9 cellular contexts compared by ENCODE assay signal in genomic region chr17:44122825-44123355, GRCh38. TPM values are rescaled to one million over a fixed set of nuclear protein-coding genes. Genes with fewer than 3 reads are reported as not detected.
DNase-seq lines count a peak whose midpoint lies in the region; ATAC-seq and TF ChIP-seq lines count a peak whose summit lies in the region.
"Had no signal": no experiment of that assay in that cellular context is flagged by ENCODE, and none has a peak within 500 bp of the region (broad histone marks: within the 10 kb centered on the region; RNA-seq: fewer than 3 reads in every experiment).

No MANE protein-coding gene starts in this region.

- peaks cover 27% of the 10 kb centered on the region for H3K4me1 ChIP-seq in cardiac muscle cell (ENCODE audit: low read depth)
- peaks cover 28% of the 10 kb centered on the region; the same call in 1 of the 2 replicates for H3K4me1 ChIP-seq in iPS-20b (ENCODE audit: insufficient read depth, low read length)

- H3K36me3 ChIP-seq in cardiac muscle cell: no peaks in the 10 kb centered on the region
- H3K36me3 ChIP-seq in iPS-20b (ENCODE audit: insufficient read depth, low read depth, low read length): no peaks in the 10 kb centered on the region

- peak overlapping the region; percentile 61 for H3K27ac Mint-ChIP-seq in activated naive CD4-positive, alpha-beta T cell treated with anti-CD3 and anti-CD28 coated beads for 36 hours
- peak overlapping the region; percentile 92 for H3K27ac Mint-ChIP-seq in stimulated activated naive B cell treated with anti-CD40 and anti-IgM and Interleukin-4, amounts not matched to agents 10 μg/mL and 1 μg/mL and 100 μg/mL, for 72 hours

- CTCF ChIA-PET in activated naive CD4-positive, alpha-beta T cell treated with anti-CD3 and anti-CD28 coated beads for 36 hours (lab: Charles Lee): interaction anchor here (0.5 to 1.3 kb wide), 11 partner anchors 15 to 129 kb away, joined by 3 to 5 read pairs (median 4); partner anchors contain the start of gene TMEM101

- H3K27me3 Mint-ChIP-seq in activated naive CD4-positive, alpha-beta T cell treated with anti-CD3 and anti-CD28 coated beads for 36 hours (ENCODE audit: low read depth): no peaks in the 10 kb centered on the region
- H3K27me3 Mint-ChIP-seq in stimulated activated naive B cell treated with anti-CD40 and anti-IgM and Interleukin-4, amounts not matched to agents 10 μg/mL and 1 μg/mL and 100 μg/mL, for 72 hours: no peaks in the 10 kb centered on the region

- H3K4me3 ChIP-seq in cardiac muscle cell: peak overlapping the region; percentile 98
- H3K4me3 ChIP-seq in iPS-20b (ENCODE audit: low read length): peak overlapping the region; percentile 96

- H3K9me3 ChIP-seq in cardiac muscle cell (ENCODE audit: low read depth): no peaks in the 10 kb centered on the region
- no peaks in the 10 kb centered on the region for H3K9me3 ChIP-seq in iPS-20b (ENCODE audit: insufficient read depth, low read depth, low read length)

- no peaks in the 10 kb centered on the region for H3K9me3 Mint-ChIP-seq in activated naive CD4-positive, alpha-beta T cell treated with anti-CD3 and anti-CD28 coated beads for 36 hours
- H3K9me3 Mint-ChIP-seq in stimulated activated naive B cell treated with anti-CD40 and anti-IgM and Interleukin-4, amounts not matched to agents 10 μg/mL and 1 μg/mL and 100 μg/mL, for 72 hours: no peaks in the 10 kb centered on the region

- peak overlapping the region; percentile 96 for H3K4me3 Mint-ChIP-seq in activated naive CD4-positive, alpha-beta T cell treated with anti-CD3 and anti-CD28 coated beads for 36 hours
- peak overlapping the region; percentile 89 to 93 for H3K4me3 Mint-ChIP-seq in stimulated activated naive B cell treated with anti-CD40 and anti-IgM and Interleukin-4, amounts not matched to agents 10 μg/mL and 1 μg/mL and 100 μg/mL, for 72 hours

- peaks cover 32% of the 10 kb centered on the region for H3K4me1 Mint-ChIP-seq in activated naive CD4-positive, alpha-beta T cell treated with anti-CD3 and anti-CD28 coated beads for 36 hours (ENCODE audit: low read depth)
- H3K4me1 Mint-ChIP-seq in stimulated activated naive B cell treated with anti-CD40 and anti-IgM and Interleukin-4, amounts not matched to agents 10 μg/mL and 1 μg/mL and 100 μg/mL, for 72 hours: peaks cover 27 to 53% of the 10 kb centered on the region in 2 donors

- H3K27me3 ChIP-seq in cardiac muscle cell (no peaks in the 10 kb centered on the region), iPS-20b (ENCODE audit: insufficient read depth, low read length) (peaks cover 5% of the 10 kb centered on the region; the same call in 1 of the 2 replicates)

- peak overlapping the region; percentile 90 for H3K9ac ChIP-seq in iPS-20b (ENCODE audit: low read depth, low read length)

- no peaks in the 10 kb centered on the region for H3K36me3 Mint-ChIP-seq in activated naive CD4-positive, alpha-beta T cell treated with anti-CD3 and anti-CD28 coated beads for 36 hours (ENCODE audit: low read depth)
- no peaks in the 10 kb centered on the region for H3K36me3 Mint-ChIP-seq in stimulated activated naive B cell treated with anti-CD40 and anti-IgM and Interleukin-4, amounts not matched to agents 10 μg/mL and 1 μg/mL and 100 μg/mL, for 72 hours

- intact Hi-C loops in left ventricle myocardium superior (cut with micrococcal nuclease): loop anchor here (10.0 kb wide), 1 partner anchor 58 kb away; the partner anchor contains the start of gene LSM12
- intact Hi-C loops in activated naive CD4-positive, alpha-beta T cell treated with anti-CD3 and anti-CD28 coated beads for 36 hours (cut with micrococcal nuclease): loop anchor here (1.0 to 5.0 kb wide), 5 partner anchors 18 to 229 kb away; partner anchors contain the start of genes G6PC3, HROB and TMUB2

- ATAC-seq in left ventricle myocardium superior: no peak
- ATAC-seq in HG03439 (IDR thresholded peaks at IDR 0.05; ENCODE audit: unreplicated experiment): peak; percentile 28
- peak; percentile 15 to 19 for ATAC-seq in stimulated activated naive B cell treated with anti-CD40 and anti-IgM and Interleukin-4, amounts not matched to agents 10 μg/mL and 1 μg/mL and 100 μg/mL, for 72 hours (replicated peaks)

- DNase-seq in cardiac muscle cell (ENCODE audit: low read depth in 1 of 2, low spot score in 1 of 2): no peak
- DNase-seq in left ventricle myocardium superior: no peak
- no peak for DNase-seq in activated naive CD4-positive, alpha-beta T cell treated with anti-CD3 and anti-CD28 coated beads for 36 hours
- peak; percentile 18 for DNase-seq in stimulated activated naive B cell treated with anti-CD40 and anti-IgM and Interleukin-4, amounts not matched to agents 10 μg/mL and 1 μg/mL and 100 μg/mL, for 72 hours
- no peak for DNase-seq in DMS79 (lab: John Stamatoyannopoulos, UW)
- DNase-seq in NCI-H1417 treated with DMSO at 0.1 percent for 48 hours (lab: John Stamatoyannopoulos, UW): no peak

- TF ChIP-seq CTCF in cardiac muscle cell (IDR thresholded peaks at IDR 0.05; ENCODE audit: low read depth, low read length): no peak

- H3K27ac ChIP-seq in cardiac muscle cell: peak overlapping the region; percentile 69
- no peak overlapping the region for H3K27ac ChIP-seq in iPS-20b (ENCODE audit: low read length)

RNA-seq across cellular contexts. Expression of gene HDAC5, which starts 0.6 kb away (rescaled TPM):
- 164 and 300 TPM in 2 replicates for total RNA-seq in cardiac muscle cell
- polyA plus RNA-seq in cardiac muscle cell: 94.1 and 209 TPM in 2 replicates
- 81.4 TPM for total RNA-seq in left ventricle myocardium superior
- total RNA-seq in activated naive CD4-positive, alpha-beta T cell treated with anti-CD3 and anti-CD28 coated beads for 36 hours: 10 to 100 TPM; 17.9 to 18.9 TPM

RNA-seq across cellular contexts. Expression of gene HROB, which starts 18.8 kb away (rescaled TPM):
- total RNA-seq in cardiac muscle cell: 3.6 and 9.6 TPM in 2 replicates
- 7.8 and 15.6 TPM in 2 replicates for polyA plus RNA-seq in cardiac muscle cell
- total RNA-seq in left ventricle myocardium superior: 1.5 TPM
- total RNA-seq in activated naive CD4-positive, alpha-beta T cell treated with anti-CD3 and anti-CD28 coated beads for 36 hours: 10 to 100 TPM; 16.9 to 17.6 TPM

RNA-seq across cellular contexts. Expression of gene ASB16, which starts 47.6 kb away (rescaled TPM):
- 3.1 and 6.4 TPM in 2 replicates for total RNA-seq in cardiac muscle cell
- polyA plus RNA-seq in cardiac muscle cell: 5.5 and 6.4 TPM in 2 replicates
- total RNA-seq in left ventricle myocardium superior: 17.0 TPM
- under 1 TPM in 1 of 2 experiments, not detected in 1; 0.12 TPM for total RNA-seq in activated naive CD4-positive, alpha-beta T cell treated with anti-CD3 and anti-CD28 coated beads for 36 hours
- total RNA-seq: dermis microvascular lymphatic vessel endothelial cell had no signal

RNA-seq across cellular contexts. Expression of gene G6PC3, which starts 52.4 kb away (rescaled TPM):
- total RNA-seq in cardiac muscle cell (93.1 and 95.3 TPM in 2 replicates), left ventricle myocardium superior (26.3 TPM)
- polyA plus RNA-seq in cardiac muscle cell: 162 and 234 TPM in 2 replicates
- 10 to 100 TPM; 15.9 to 19.4 TPM for total RNA-seq in activated naive CD4-positive, alpha-beta T cell treated with anti-CD3 and anti-CD28 coated beads for 36 hours

RNA-seq across cellular contexts. Expression of gene LSM12, which starts 56.4 kb away (rescaled TPM):
- total RNA-seq in cardiac muscle cell: 31.0 and 45.3 TPM in 2 replicates
- 46.5 and 60.7 TPM in 2 replicates for polyA plus RNA-seq in cardiac muscle cell
- total RNA-seq in left ventricle myocardium superior: 58.2 TPM
- 10 to 100 TPM; 79.8 to 83.9 TPM for total RNA-seq in activated naive CD4-positive, alpha-beta T cell treated with anti-CD3 and anti-CD28 coated beads for 36 hours
